In the genomic region with DNA sequence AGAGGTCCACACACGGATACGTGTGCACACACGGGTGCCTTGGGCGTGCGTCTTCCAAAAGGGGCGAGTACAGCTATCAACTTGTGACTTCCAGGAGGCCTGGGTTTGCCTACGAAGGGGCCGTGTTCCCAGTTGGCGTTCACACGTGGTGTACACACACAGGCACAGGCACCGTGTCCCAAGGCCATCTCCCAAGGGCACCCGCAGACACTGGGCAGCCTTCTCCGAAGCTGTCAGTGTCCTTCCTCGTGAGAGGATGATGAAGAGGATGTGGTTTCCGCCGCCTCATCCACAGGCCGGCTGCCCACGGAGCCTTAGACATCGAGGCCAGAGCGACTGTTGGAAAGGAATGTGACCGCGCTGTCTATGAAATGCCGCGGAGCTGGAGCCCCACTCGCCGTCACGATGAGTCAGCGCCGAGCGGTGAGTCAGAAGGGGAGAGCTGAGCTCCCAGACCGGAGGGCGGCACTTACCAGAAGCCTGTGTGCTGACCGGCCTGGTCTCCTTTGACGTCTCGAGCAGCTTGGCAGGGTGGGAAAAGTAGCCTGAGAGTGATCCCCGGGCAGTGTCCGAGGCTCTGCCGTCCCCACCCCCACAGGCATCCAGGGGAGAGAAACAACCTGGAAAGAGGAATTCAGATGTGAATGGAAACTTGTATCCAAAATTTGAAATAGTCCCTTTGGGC, we compare ENCODE assay signal across 8 cellular contexts.
DNase-seq lines count a peak whose midpoint lies in the region; ATAC-seq and TF ChIP-seq lines count a peak whose summit lies in the region.

No MANE protein-coding gene starts in this region.

- WGBS in trophoblast cell (ENCODE audit: extremely low coverage, insufficient coverage, insufficient read length) = no CpG with 5 or more reads among the region's 38 CpGs
- 27 to 34% methylated on average over 17 to 37 of the region's 38 CpGs for WGBS in upper lobe of left lung, 2 donors

- H3K4me3 Mint-ChIP-seq in activated naive CD4-positive, alpha-beta T cell treated with anti-CD3 and anti-CD28 coated beads for 36 hours = no peak overlapping the region

- H4K91ac ChIP-seq in trophoblast cell (ENCODE audit: low read depth, low read length) = peak overlapping the region; percentile 81

- TF ChIP-seq EP300 in upper lobe of left lung (IDR thresholded peaks at IDR 0.05) = peak in 2 of 4 donors; percentile 28 to 53

- H2BK5ac ChIP-seq in trophoblast cell (ENCODE audit: low read depth, low read length, poor library complexity) = peak overlapping the region; percentile 69

- peaks cover 4% of the 10 kb centered on the region for H3K9me3 ChIP-seq in trophoblast cell (ENCODE audit: insufficient read depth, low read depth, low read length)
- no peaks in the 10 kb centered on the region for H3K9me3 ChIP-seq in upper lobe of left lung

- H3K18ac ChIP-seq in trophoblast cell (ENCODE audit: low read length) = peak overlapping the region; percentile 0

- no peaks in the 10 kb centered on the region for H3K36me3 ChIP-seq in trophoblast cell (ENCODE audit: control insufficient read depth in 1 of 2, insufficient read depth in 2 of 2, low read length in 2 of 2)
- no peaks in the 10 kb centered on the region for H3K36me3 ChIP-seq in upper lobe of left lung

- peak overlapping the region; percentile 42 for H2BK12ac ChIP-seq in trophoblast cell (ENCODE audit: low read length)

- TF ChIP-seq POLR2A in upper lobe of left lung (IDR thresholded peaks at IDR 0.05) = no peak

- peaks cover 21% of the 10 kb centered on the region for H3K4me1 Mint-ChIP-seq in activated naive CD4-positive, alpha-beta T cell treated with anti-CD3 and anti-CD28 coated beads for 36 hours (ENCODE audit: low read depth)

- TF ChIP-seq CTCF in upper lobe of left lung (IDR thresholded peaks at IDR 0.05) = no peak

- peak overlapping the region; percentile 63 for H2BK120ac ChIP-seq in trophoblast cell (ENCODE audit: insufficient read depth, low read length, poor library complexity)

- peak overlapping the region; percentile 56 for H3K4me2 ChIP-seq in trophoblast cell (ENCODE audit: low read length)

- H3K14ac ChIP-seq in trophoblast cell (ENCODE audit: low read length) = peak overlapping the region; percentile 0

- no peak overlapping the region for H3K4me3 ChIP-seq in trophoblast cell (ENCODE audit: low read depth, low read length)
- no peak overlapping the region for H3K4me3 ChIP-seq in upper lobe of left lung

- H3K4me1 ChIP-seq in trophoblast cell (ENCODE audit: control insufficient read depth in 1 of 2, insufficient read depth in 2 of 2, low read length in 2 of 2) (peaks cover 14 to 29% of the 10 kb centered on the region in 2 experiments), upper lobe of left lung (peaks cover 26 to 39% (median 29%) of the 10 kb centered on the region in 4 donors)

- no peaks in the 10 kb centered on the region for H3K79me2 ChIP-seq in trophoblast cell (ENCODE audit: control insufficient read depth, insufficient read depth, low read length, poor library complexity)

- peaks cover 25% of the 10 kb centered on the region for H3K27me3 Mint-ChIP-seq in activated naive CD4-positive, alpha-beta T cell treated with anti-CD3 and anti-CD28 coated beads for 36 hours (ENCODE audit: low read depth)

- H3K27me3 ChIP-seq in trophoblast cell (ENCODE audit: insufficient read depth, low read length) (no peaks in the 10 kb centered on the region), upper lobe of left lung (no peaks in the 10 kb centered on the region)

- no peak overlapping the region for H3K23ac ChIP-seq in trophoblast cell (ENCODE audit: low read length)

- intact Hi-C loops in activated naive CD4-positive, alpha-beta T cell treated with anti-CD3 and anti-CD28 coated beads for 36 hours (cut with micrococcal nuclease) = no loop called here
- intact Hi-C loops in head of caudate nucleus (cut with DNase I) = no loop called here

- no peak overlapping the region for H4K12ac ChIP-seq in trophoblast cell (ENCODE audit: low read depth, low read length)

- CTCF ChIA-PET in activated naive CD4-positive, alpha-beta T cell treated with anti-CD3 and anti-CD28 coated beads for 36 hours (lab: Charles Lee) = interaction anchor here (0.6 kb wide), 1 partner anchor 14 kb away, joined by 3 read pairs; no protein-coding TSS in a partner anchor

- no peak overlapping the region for H3K27ac Mint-ChIP-seq in activated naive CD4-positive, alpha-beta T cell treated with anti-CD3 and anti-CD28 coated beads for 36 hours

- peak overlapping the region; percentile 0 for H2AK5ac ChIP-seq in trophoblast cell (ENCODE audit: low read length)

- DNase-seq in A172 (ENCODE audit: low spot score) (peak; percentile 96), M059J (ENCODE audit: low read depth) (peak; percentile 100), head of caudate nucleus (peak in 31 of 42 donors; percentile 24 to 91 (median 51)), trophoblast cell (peak; percentile 48 to 64), upper lobe of left lung (peak; percentile 91 to 94), Kasumi-1 (lab: John Stamatoyannopoulos, UW) (no peak)
- DNase-seq in activated naive CD4-positive, alpha-beta T cell treated with anti-CD3 and anti-CD28 coated beads for 36 hours = peak; percentile 84

- peak overlapping the region; percentile 70 for H4K8ac ChIP-seq in trophoblast cell (ENCODE audit: low read depth, low read length)

- H3K4ac ChIP-seq in trophoblast cell (ENCODE audit: low read depth, low read length) = no peak overlapping the region

- peaks cover 9% of the 10 kb centered on the region for H3K9me3 Mint-ChIP-seq in activated naive CD4-positive, alpha-beta T cell treated with anti-CD3 and anti-CD28 coated beads for 36 hours

- no peaks in the 10 kb centered on the region for H3K36me3 Mint-ChIP-seq in activated naive CD4-positive, alpha-beta T cell treated with anti-CD3 and anti-CD28 coated beads for 36 hours (ENCODE audit: low read depth)

- peak; percentile 91 to 94 for ATAC-seq in upper lobe of left lung (ENCODE audit: low FRiP score in 2 of 2)
- ATAC-seq in HG03520 (IDR thresholded peaks at IDR 0.05; ENCODE audit: unreplicated experiment) = no peak

- peak overlapping the region; percentile 95 for H3K27ac ChIP-seq in trophoblast cell (ENCODE audit: low read depth, low read length)
- H3K27ac ChIP-seq in upper lobe of left lung = peak overlapping the region; percentile 78 to 87 (median 84)

- H3K79me1 ChIP-seq in trophoblast cell (ENCODE audit: low read length) = peaks cover 18% of the 10 kb centered on the region

- peak overlapping the region; percentile 41 for H2AFZ ChIP-seq in trophoblast cell (ENCODE audit: insufficient read depth, low read length, poor library complexity)

- no peak overlapping the region for H3K9ac ChIP-seq in trophoblast cell (ENCODE audit: low read length)

Comparison
In these comparisons a context has a peak if more than half of its experiments do, and no peak if none do; other contexts are left out.
1. DNase-seq: peak in A172 (single experiment), M059J (single experiment), activated naive CD4-positive, alpha-beta T cell treated with anti-CD3 and anti-CD28 coated beads for 36 hours (single experiment), head of caudate nucleus (31 of 42), trophoblast cell (2 of 2) and upper lobe of left lung (2 of 2); none in Kasumi-1 (0 of 2).